Comparison of ENCODE assay signal across 8 cellular contexts in the genomic region with DNA sequence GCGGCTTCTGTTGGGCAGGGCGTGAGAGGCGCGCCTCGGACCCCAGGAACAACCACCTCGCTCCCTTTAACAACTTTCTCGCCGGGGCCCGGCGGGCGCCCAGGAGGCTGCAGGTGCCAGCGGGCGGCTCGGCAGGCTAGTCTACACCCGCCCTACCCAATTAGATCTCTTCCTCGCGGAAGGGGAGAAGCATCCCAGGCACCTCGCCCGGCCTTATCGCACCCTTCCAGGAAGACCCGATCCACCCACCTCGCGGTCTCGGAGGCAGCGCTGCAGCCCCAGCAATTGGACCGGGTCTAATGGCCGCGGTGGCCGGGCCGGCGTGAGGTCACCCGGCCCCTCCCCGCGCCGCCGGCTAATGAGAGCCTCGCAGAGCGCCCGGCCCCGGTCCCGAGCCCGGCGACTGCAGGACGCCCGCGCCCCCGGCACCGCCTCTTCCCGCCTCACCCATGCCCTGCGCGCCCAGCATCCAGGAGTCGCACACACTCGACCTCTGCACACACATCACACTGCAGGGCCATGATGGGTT. TPM values are rescaled to one million over a fixed set of nuclear protein-coding genes. Genes with fewer than 3 reads are reported as not detected.
DNase-seq lines count a peak whose midpoint lies in the region; TF ChIP-seq lines count a peak whose summit lies in the region.

TSS of gene PLAAT3 (minus strand) at position 298 of the 529 bp plus-strand sequence. CDS start 419 bp downstream, outside the sequence.

- TF ChIP-seq POLR2A in spleen (IDR thresholded peaks at IDR 0.05) = no peak

- peak within 1 kb of the TSS; percentile 69 for H3K4me3 ChIP-seq in WI38 (ENCODE audit: low read depth, low read length)
- peak within 1 kb of the TSS; percentile 91 for H3K4me3 ChIP-seq in coronary artery
- H3K4me3 ChIP-seq in spleen = peak within 1 kb of the TSS; percentile 51 to 91 (median 72)

- intact Hi-C loops in spleen (cut with DNase I; ENCODE audit: low total_unique reads) = no loop called here

- no peaks in the 10 kb centered on the region for H3K36me3 ChIP-seq in spleen

- DNase-seq in NCI-H2029 (lab: John Stamatoyannopoulos, UW) = peak; percentile 30
- no peak for DNase-seq in NCI-H2029 treated with DMSO at 0.1 percent for 48 hours (lab: John Stamatoyannopoulos, UW)
- DNase-seq in HuH-7 (ENCODE audit: low spot score) = peak; percentile 99
- DNase-seq in coronary artery (ENCODE audit: low spot score) = peak; percentile 87
- DNase-seq in spleen = peak; percentile 89
- DNase-seq in KG1 (lab: John Stamatoyannopoulos, UW) = no peak

- H3K27ac ChIP-seq in coronary artery = peak within 1 kb of the TSS; percentile 73 to 91
- H3K27ac ChIP-seq in layer of hippocampus (ENCODE audit: low read depth, low read length) = peak within 1 kb of the TSS; percentile 93
- H3K27ac ChIP-seq in spleen = peak within 1 kb of the TSS in 7 of 8 donors; percentile 54 to 86 (median 82)

- TF ChIP-seq CTCF in WI38 (IDR thresholded peaks at IDR 0.05; ENCODE audit: low read depth, low read length) (no peak), coronary artery (IDR thresholded peaks at IDR 0.05) (no peak), spleen (IDR thresholded peaks at IDR 0.05 in 8 of 11, conservative IDR thresholded peaks at IDR 0.05 in 3 of 11) (no peak)

- peaks cover 14 to 55% (median 46%) of the 10 kb centered on the region in 6 donors for H3K4me1 ChIP-seq in spleen

- no peaks in the 10 kb centered on the region for H3K9me3 ChIP-seq in spleen

- H3K27me3 ChIP-seq in layer of hippocampus (ENCODE audit: control insufficient read depth, insufficient read depth, low read length) (no peaks in the 10 kb centered on the region), spleen (replicated peaks in 1 of 7) (peaks cover 0 to 19% (median 0%) of the 10 kb centered on the region in 7 donors)

- WGBS in spleen, 5 donors = 0 to 2% (median 1%) methylated on average over 28 to 53 of the region's 53 CpGs

RNA-seq across cellular contexts. Expression of gene PLAAT3, which starts in this region (rescaled TPM):
- total RNA-seq in spleen = 10 to 100 TPM; 14.5 to 35.1 (median 24.9) TPM
- polyA plus RNA-seq in spleen = 10 to 100 TPM; 15.9 to 25.6 (median 24.6) TPM

Comparison
In these comparisons a context has a peak if more than half of its experiments do, and no peak if none do; other contexts are left out.
1. DNase-seq: peak in NCI-H2029 (single experiment), HuH-7 (single experiment), coronary artery (single experiment) and spleen (single experiment); none in NCI-H2029 treated with DMSO at 0.1 percent for 48 hours (single experiment) and KG1 (single experiment).
2. Peak in every context shown above with its lines, with median percentiles within 50 percentile points of each other: H3K4me3 ChIP-seq and H3K27ac ChIP-seq.